ENCODE assay signal across 10 cellular contexts in genomic region chr5:132421442-132421841, GRCh38. TPM values are rescaled to one million over a fixed set of nuclear protein-coding genes. Genes with fewer than 3 reads are reported as not detected.
DNase-seq lines count a peak whose midpoint lies in the region; ATAC-seq and TF ChIP-seq lines count a peak whose summit lies in the region.
"Had no signal": no experiment of that assay in that cellular context is flagged by ENCODE, and none has a peak within 500 bp of the region (broad histone marks: within the 10 kb centered on the region; RNA-seq: fewer than 3 reads in every experiment).

No MANE protein-coding gene starts in this region.

- peaks cover 98% of the 10 kb centered on the region for H3K4me1 ChIP-seq in lower lobe of right lung
- H3K4me1 ChIP-seq in tibial artery, result peaks cover 0 to 100% (median 84%) of the 10 kb centered on the region in 4 donors

- no peak for ATAC-seq in activated T-cell treated with anti-CD3 and anti-CD28 coated beads, Interleukin-2, amount 50 U/mL, for 72 hours (replicated peaks in 1 of 2)
- ATAC-seq in lower lobe of right lung, result no peak

- H3K27me3 ChIP-seq in lower lobe of right lung (ENCODE audit: low read depth) (no peaks in the 10 kb centered on the region), tibial artery (no peaks in the 10 kb centered on the region)
- H3K27me3 ChIP-seq: MG63 had no signal

- no peak for TF ChIP-seq CTCF in lower lobe of right lung (IDR thresholded peaks at IDR 0.05)
- TF ChIP-seq CTCF in tibial artery (IDR thresholded peaks at IDR 0.05), result no peak
- TF ChIP-seq CTCF in GM13976 (IDR thresholded peaks at IDR 0.05; ENCODE audit: borderline replicate concordance, control extremely low read depth, extremely low read depth, insufficient read depth, missing control alignments), result no peak

- H3K9me3 ChIP-seq in lower lobe of right lung (no peaks in the 10 kb centered on the region), tibial artery (no peaks in the 10 kb centered on the region)
- H3K9me3 ChIP-seq: MG63 had no signal

- H3K9me3 Mint-ChIP-seq in activated T-cell treated with anti-CD3 and anti-CD28 coated beads, Interleukin-2, amount 50 U/mL, for 72 hours, result no peaks in the 10 kb centered on the region
- no peaks in the 10 kb centered on the region for H3K9me3 Mint-ChIP-seq in activated CD4-positive, alpha-beta memory T cell treated with anti-CD3 and anti-CD28 coated beads, Interleukin-2, amount 10 ng/mL, durations not matched to agents 7 days and 5 days

- in situ Hi-C loops in GM13976 (cut with MboI; ENCODE audit: low sequenced_read_pairs, unreplicated experiment), result loop anchor here (5.0 kb wide), 1 partner anchor 66 kb away; no protein-coding TSS in a partner anchor

- H3K27me3 Mint-ChIP-seq in activated T-cell treated with anti-CD3 and anti-CD28 coated beads, Interleukin-2, amount 50 U/mL, for 72 hours (ENCODE audit: low read depth), result no peaks in the 10 kb centered on the region
- no peaks in the 10 kb centered on the region for H3K27me3 Mint-ChIP-seq in activated CD4-positive, alpha-beta memory T cell treated with anti-CD3 and anti-CD28 coated beads, Interleukin-2, amount 10 ng/mL, durations not matched to agents 7 days and 5 days

- CTCF ChIA-PET in activated CD4-positive, alpha-beta memory T cell treated with anti-CD3 and anti-CD28 coated beads, Interleukin-2, amount 10 ng/mL, durations not matched to agents 7 days and 5 days (lab: Charles Lee), result interaction anchor here (1.3 to 1.5 kb wide), 4 partner anchors 12 to 75 kb away, joined by 5 to 42 read pairs (median 16); partner anchors contain the start of gene IRF1

- H3K36me3 Mint-ChIP-seq in activated T-cell treated with anti-CD3 and anti-CD28 coated beads, Interleukin-2, amount 50 U/mL, for 72 hours (ENCODE audit: insufficient read depth in 2 of 2), result peaks cover 2 to 14% of the 10 kb centered on the region in 2 donors
- peaks cover 85% of the 10 kb centered on the region for H3K36me3 Mint-ChIP-seq in activated CD4-positive, alpha-beta memory T cell treated with anti-CD3 and anti-CD28 coated beads, Interleukin-2, amount 10 ng/mL, durations not matched to agents 7 days and 5 days (ENCODE audit: low read depth)

- DNase-seq in activated T-cell treated with anti-CD3 and anti-CD28 coated beads, Interleukin-2, amount 50 U/mL, for 72 hours, result no peak
- no peak for DNase-seq in activated T-cell treated with anti-CD3 and anti-CD28 coated beads, Interleukin-2, amount 50 U/mL, for 1 hour
- no peak for DNase-seq in activated CD4-positive, alpha-beta memory T cell treated with anti-CD3 and anti-CD28 coated beads, Interleukin-2, amount 10 ng/mL, durations not matched to agents 7 days and 5 days
- DNase-seq in lower lobe of right lung (no peak), tibial artery (no peak), GM13976 (ENCODE audit: low spot score) (no peak), T1000 (lab: John Stamatoyannopoulos, UW) (no peak), NCI-H69 (lab: John Stamatoyannopoulos, UW) (no peak)
- DNase-seq: MG63 had no signal

- H3K4me3 ChIP-seq in lower lobe of right lung (no peak overlapping the region), tibial artery (no peak overlapping the region)
- H3K4me3 ChIP-seq: MG63 had no signal

- POLR2A ChIA-PET in activated CD4-positive, alpha-beta memory T cell treated with anti-CD3 and anti-CD28 coated beads, Interleukin-2, amount 10 ng/mL, durations not matched to agents 7 days and 5 days (lab: Charles Lee), result interaction anchor here (1.7 to 14.2 kb wide), 3 partner anchors 35 to 63 kb away, joined by 23 to 1155 read pairs (median 296); partner anchors contain the start of gene IRF1

- H3K36me3 ChIP-seq in lower lobe of right lung (peaks cover 17% of the 10 kb centered on the region), tibial artery (peaks cover 0 to 16% (median 3%) of the 10 kb centered on the region in 3 donors)

- peaks cover 83% of the 10 kb centered on the region for H3K4me1 Mint-ChIP-seq in activated T-cell treated with anti-CD3 and anti-CD28 coated beads, Interleukin-2, amount 50 U/mL, for 72 hours (ENCODE audit: low read depth)
- peaks cover 98% of the 10 kb centered on the region for H3K4me1 Mint-ChIP-seq in activated CD4-positive, alpha-beta memory T cell treated with anti-CD3 and anti-CD28 coated beads, Interleukin-2, amount 10 ng/mL, durations not matched to agents 7 days and 5 days

- peak overlapping the region; percentile 64 to 67 for H3K4me3 Mint-ChIP-seq in activated T-cell treated with anti-CD3 and anti-CD28 coated beads, Interleukin-2, amount 50 U/mL, for 72 hours
- peak overlapping the region; percentile 65 for H3K4me3 Mint-ChIP-seq in activated CD4-positive, alpha-beta memory T cell treated with anti-CD3 and anti-CD28 coated beads, Interleukin-2, amount 10 ng/mL, durations not matched to agents 7 days and 5 days

- peak overlapping the region; percentile 89 for H3K27ac ChIP-seq in lower lobe of right lung
- H3K27ac ChIP-seq in tibial artery, result peak overlapping the region; percentile 72 to 73
- H3K27ac ChIP-seq: epithelial cell of prostate had no signal

- intact Hi-C loops in lower lobe of right lung (cut with DNase I) (no loop called here), tibial artery (cut with DNase I; ENCODE audit: low total_unique reads) (loop anchor here (5.0 kb wide), 1 partner anchor 34 kb away; no protein-coding TSS in a partner anchor)

- peak overlapping the region; percentile 87 for H3K27ac Mint-ChIP-seq in activated T-cell treated with anti-CD3 and anti-CD28 coated beads, Interleukin-2, amount 50 U/mL, for 72 hours
- peak overlapping the region; percentile 91 for H3K27ac Mint-ChIP-seq in activated CD4-positive, alpha-beta memory T cell treated with anti-CD3 and anti-CD28 coated beads, Interleukin-2, amount 10 ng/mL, durations not matched to agents 7 days and 5 days

RNA-seq across cellular contexts. Expression of gene SLC22A5, which starts 51.9 kb away (rescaled TPM):
- 1 to 10 TPM; 7.0 to 7.4 TPM for total RNA-seq in activated T-cell treated with anti-CD3 and anti-CD28 coated beads, Interleukin-2, amount 50 U/mL, for 72 hours
- 1 to 10 TPM; 2.7 to 3.3 TPM for total RNA-seq in activated CD4-positive, alpha-beta memory T cell treated with anti-CD3 and anti-CD28 coated beads, Interleukin-2, amount 10 ng/mL, durations not matched to agents 7 days and 5 days
- 12.6 TPM for total RNA-seq in lower lobe of right lung
